Comparison of ENCODE assay signal across 14 cellular contexts in genomic region chr2:216637472-216637871, GRCh38. TPM values are rescaled to one million over a fixed set of nuclear protein-coding genes. Genes with fewer than 3 reads are reported as not detected.
A peak's percentile ranks its signal among the peaks of the same experiment; 100 is the strongest.
DNase-seq lines count a peak whose midpoint lies in the region; ATAC-seq and TF ChIP-seq lines count a peak whose summit lies in the region.
"Had no signal": no experiment of that assay in that cellular context is flagged by ENCODE, and none has a peak within 500 bp of the region (broad histone marks: within the 10 kb centered on the region; RNA-seq: fewer than 3 reads in every experiment).

No MANE protein-coding gene starts in this region.

- no peak overlapping the region for H2AFZ ChIP-seq in mammary epithelial cell (ENCODE audit: low read depth, low read length)
- no peak overlapping the region for H2AFZ ChIP-seq in mesenchymal stem cell (ENCODE audit: low read depth, low read length)

- H3K4ac ChIP-seq in mesenchymal stem cell (ENCODE audit: low read depth in 1 of 2, low read length in 2 of 2), result peak overlapping the region in 1 of 2 experiments; percentile 35

- H3K79me2 ChIP-seq in mammary epithelial cell (ENCODE audit: insufficient read depth, low read length), result peaks cover 68% of the 10 kb centered on the region

- H3K18ac ChIP-seq in mesenchymal stem cell (ENCODE audit: low read depth in 1 of 2, low read length in 2 of 2), result peak overlapping the region in 1 of 2 experiments; percentile 46

- H3K9me3 ChIP-seq in HUES64 (ENCODE audit: insufficient read depth, low read depth, low read length) (no peaks in the 10 kb centered on the region), mammary epithelial cell (replicated peaks; ENCODE audit: insufficient read depth, low read length) (no peaks in the 10 kb centered on the region), mesenchymal stem cell (ENCODE audit: control insufficient read depth, low read length) (no peaks in the 10 kb centered on the region), stomach (no peaks in the 10 kb centered on the region)
- H3K9me3 ChIP-seq: SJSA1 had no signal

- no peak overlapping the region for H2BK12ac ChIP-seq in mesenchymal stem cell (ENCODE audit: low read length in 2 of 2)

- H3K9ac ChIP-seq in HUES64 (ENCODE audit: low read depth, low read length), result no peak overlapping the region
- no peak overlapping the region for H3K9ac ChIP-seq in mammary epithelial cell (ENCODE audit: insufficient read depth, low read length)
- no peak overlapping the region for H3K9ac ChIP-seq in mesenchymal stem cell (ENCODE audit: low read length)

- no peak overlapping the region for H2BK120ac ChIP-seq in mesenchymal stem cell (ENCODE audit: low read depth, low read length)

- no peaks in the 10 kb centered on the region for H3K27me3 ChIP-seq in HUES64 (ENCODE audit: insufficient read depth, low read length)
- no peaks in the 10 kb centered on the region for H3K27me3 ChIP-seq in mammary epithelial cell (ENCODE audit: insufficient read depth, low read length)
- H3K27me3 ChIP-seq in mesenchymal stem cell (ENCODE audit: control insufficient read depth in 1 of 2, insufficient read depth in 1 of 2, low read length in 2 of 2), result peaks cover 0 to 62% of the 10 kb centered on the region in 2 experiments
- peaks cover 0 to 53% (median 5%) of the 10 kb centered on the region in 3 donors for H3K27me3 ChIP-seq in stomach

- H3K79me1 ChIP-seq in mesenchymal stem cell (replicated peaks; ENCODE audit: low read length, poor library complexity, severe bottlenecking), result peaks cover 12% of the 10 kb centered on the region

- intact Hi-C loops in mammary epithelial cell (cut with micrococcal nuclease), result no loop called here
- intact Hi-C loops in stomach (cut with DNase I; ENCODE audit: low total_unique reads), result no loop called here

- BruUV-seq in mammary epithelial cell (replicated peaks; lab: Mats Ljungman, UMichigan), result no TSS peak

- H3K4me3 ChIP-seq in HUES64 (ENCODE audit: low read length) (peak overlapping the region; percentile 36), mammary epithelial cell (replicated peaks in 1 of 3; ENCODE audit: insufficient read depth in 1 of 3, low read depth in 2 of 3, low read length in 3 of 3) (peak overlapping the region in 1 of 3 experiments; percentile 3), mesenchymal stem cell (ENCODE audit: insufficient read depth in 1 of 2, low read depth in 1 of 2, low read length in 2 of 2) (no peak overlapping the region), stomach (peak overlapping the region in 2 of 4 donors; percentile 62 to 68)
- H3K4me3 ChIP-seq: K562, SJSA1, skin epidermis had no signal

- in situ Hi-C loops in mammary epithelial cell (cut with MboI; ENCODE audit: low sequenced_read_pairs in 2 of 2), result no loop called here

- no peak for TF ChIP-seq EP300 in stomach (IDR thresholded peaks at IDR 0.05)

- peak overlapping the region; percentile 20 for H4K8ac ChIP-seq in mesenchymal stem cell (ENCODE audit: low read length)

- H4K91ac ChIP-seq in mesenchymal stem cell (ENCODE audit: low read length), result no peak overlapping the region

- H3K27ac ChIP-seq in HUES64 (ENCODE audit: low read depth, low read length) (peak overlapping the region; percentile 40; the same call in 1 of the 2 replicates), mammary epithelial cell (ENCODE audit: insufficient read depth, low read depth, low read length) (peak overlapping the region; percentile 17), mesenchymal stem cell (ENCODE audit: low read length, poor library complexity, severe bottlenecking) (peak overlapping the region; percentile 3), stomach (peak overlapping the region; percentile 77 to 88 (median 85))
- H3K27ac ChIP-seq: SJSA1, skin epidermis had no signal

- peaks cover 41% of the 10 kb centered on the region for H3K36me3 ChIP-seq in HUES64 (ENCODE audit: insufficient read depth, low read length)
- H3K36me3 ChIP-seq in mammary epithelial cell (ENCODE audit: insufficient read depth, low read length), result peaks cover 3% of the 10 kb centered on the region
- peaks cover 0 to 9% of the 10 kb centered on the region in 2 experiments for H3K36me3 ChIP-seq in mesenchymal stem cell (ENCODE audit: control insufficient read depth in 1 of 2, insufficient read depth in 2 of 2, low read depth in 1 of 2, low read length in 2 of 2)
- peaks cover 0 to 12% (median 5%) of the 10 kb centered on the region in 4 donors for H3K36me3 ChIP-seq in stomach
- H3K36me3 ChIP-seq: SJSA1 had no signal

- no peak overlapping the region for H3K14ac ChIP-seq in mesenchymal stem cell (ENCODE audit: low read length in 2 of 2)

- CTCF ChIA-PET in mammary epithelial cell (lab: Charles Lee; ENCODE audit: low non-redundant PET), result no interaction called here

- dilution Hi-C loops in mammary epithelial cell (cut with HindIII; ENCODE audit: low sequenced_read_pairs), result no loop called here

- peak overlapping the region; percentile 47 for H2AK5ac ChIP-seq in mesenchymal stem cell (ENCODE audit: low read length, severe bottlenecking)

- 90% methylated on average over 3 of the region's 3 CpGs for WGBS in HUES64
- WGBS in mammary epithelial cell (ENCODE audit: low coverage, missing lambda C conversion rate), result 57% methylated on average over 2 of the region's 3 CpGs
- WGBS in mesenchymal stem cell, result 81% methylated on average over 2 of the region's 3 CpGs
- 28 to 46% (median 37%) methylated on average over 3 of the region's 3 CpGs for WGBS in stomach, 5 donors

- TF ChIP-seq POLR2A in stomach (IDR thresholded peaks at IDR 0.05), result no peak

- DNase-seq in mammary epithelial cell (no peak), mesenchymal stem cell (no peak), stomach (no peak), DMS114 treated with DMSO at 0.1 percent for 48 hours (lab: John Stamatoyannopoulos, UW; ENCODE audit: unreplicated experiment) (no peak), DMS53 treated with DMSO at 0.1 percent for 48 hours (lab: John Stamatoyannopoulos, UW; ENCODE audit: unreplicated experiment) (no peak), NCI-H1694 (lab: John Stamatoyannopoulos, UW) (no peak)
- DNase-seq: activated CD4-positive, alpha-beta T cell treated with anti-CD3 and anti-CD28 coated beads, Interleukin-2, amount 50 U/mL, for 4 hours; activated T-cell treated with anti-CD3 and anti-CD28 coated beads, Interleukin-2, amount 50 U/mL, for 72 hours; NCI-H1092 had no signal

- H4K20me1 ChIP-seq in mammary epithelial cell (ENCODE audit: insufficient read depth, low read length), result no peaks in the 10 kb centered on the region

- no peak overlapping the region for H2BK5ac ChIP-seq in mesenchymal stem cell (ENCODE audit: low read depth, low read length, poor library complexity, severe bottlenecking)

- H2BK15ac ChIP-seq in mesenchymal stem cell (ENCODE audit: low read depth, poor library complexity, severe bottlenecking), result no peak overlapping the region

- H3K4me2 ChIP-seq in mammary epithelial cell (ENCODE audit: insufficient read depth, low read depth, low read length), result peak overlapping the region; percentile 55
- H3K4me2 ChIP-seq in mesenchymal stem cell (ENCODE audit: low read length, poor library complexity, severe bottlenecking), result peak overlapping the region; percentile 24

- TF ChIP-seq CTCF in mammary epithelial cell (conservative IDR thresholded peaks at IDR 0.05 in 1 of 2, IDR thresholded peaks at IDR 0.05 in 1 of 2; ENCODE audit: extremely low read depth in 1 of 2, insufficient read depth in 1 of 2, low read depth in 1 of 2, low read length in 2 of 2) (no peak), stomach (IDR thresholded peaks at IDR 0.05) (no peak)

- peaks cover 20% of the 10 kb centered on the region for H3K4me1 ChIP-seq in HUES64 (ENCODE audit: insufficient read depth, low read length)
- peaks cover 21% of the 10 kb centered on the region for H3K4me1 ChIP-seq in mammary epithelial cell (ENCODE audit: insufficient read depth, low read length)
- peaks cover 28% of the 10 kb centered on the region for H3K4me1 ChIP-seq in mesenchymal stem cell (ENCODE audit: control insufficient read depth, insufficient read depth, low read depth, low read length)
- H3K4me1 ChIP-seq in stomach, result peaks cover 24 to 69% (median 56%) of the 10 kb centered on the region in 4 donors

- H3K23ac ChIP-seq in mesenchymal stem cell (ENCODE audit: low read length in 2 of 2), result no peak overlapping the region

- no peak for ATAC-seq in HG02885 (IDR thresholded peaks at IDR 0.05; ENCODE audit: poor library complexity, unreplicated experiment)
- ATAC-seq: activated T-cell treated with anti-CD3 and anti-CD28 coated beads, Interleukin-2, amount 50 U/mL, for 72 hours had no signal

RNA-seq across cellular contexts. Expression of gene IGFBP2, which starts 4.3 kb away (rescaled TPM):
- polyA plus RNA-seq in HUES64 (2013, experiment 1 of 2), result 353 TPM
- polyA plus RNA-seq in HUES64 (2013, experiment 2 of 2), result 448 TPM
- total RNA-seq in mammary epithelial cell (1,000 to 10,000 TPM in 1 of 2 donors, 100 to 1,000 TPM in 1; 782 to 1,729 TPM), stomach (100 to 1,000 TPM; 180 to 636 (median 529) TPM)
- polyA plus RNA-seq in mammary epithelial cell (501 TPM), stomach (100 to 1,000 TPM; 106 to 285 (median 238) TPM)
- 221 TPM for polyA minus RNA-seq in mammary epithelial cell
- 285 TPM for polyA plus RNA-seq in mesenchymal stem cell (2013, experiment 1 of 2)
- polyA plus RNA-seq in mesenchymal stem cell (2013, experiment 2 of 2), result 282 TPM
- polyA plus RNA-seq: K562 had no signal

RNA-seq across cellular contexts. Expression of gene IGFBP5, which starts 57.9 kb away (rescaled TPM):
- 21.8 TPM for polyA plus RNA-seq in HUES64 (2013, experiment 1 of 2)
- 60.0 TPM for polyA plus RNA-seq in HUES64 (2013, experiment 2 of 2)
- total RNA-seq in mammary epithelial cell, result 100 to 1,000 TPM in 1 of 2 donors, under 1 TPM in 1; 0.07 to 266 TPM
- polyA plus RNA-seq in mammary epithelial cell, result 0.11 TPM
- not detected for polyA minus RNA-seq in mammary epithelial cell
- 440 TPM for polyA plus RNA-seq in mesenchymal stem cell (2013, experiment 1 of 2)
- polyA plus RNA-seq in mesenchymal stem cell (2013, experiment 2 of 2), result 419 TPM
- 100 to 1,000 TPM; 166 to 923 (median 548) TPM for total RNA-seq in stomach
- 100 to 1,000 TPM in 2 of 3 donors, 10 to 100 TPM in 1; 92.1 to 215 (median 128) TPM for polyA plus RNA-seq in stomach
- total RNA-seq: activated T-cell treated with anti-CD3 and anti-CD28 coated beads, Interleukin-2, amount 50 U/mL, for 72 hours had no signal

Comparison
In these comparisons a context has a peak if more than half of its experiments do, and no peak if none do; other contexts are left out.
1. H3K27ac ChIP-seq: peak in every context shown above with its lines; median percentile 85 in stomach; 40 in HUES64; 17 in mammary epithelial cell; 3 in mesenchymal stem cell.